Comparison of ENCODE assay signal across 20 cellular contexts in the genomic region with DNA sequence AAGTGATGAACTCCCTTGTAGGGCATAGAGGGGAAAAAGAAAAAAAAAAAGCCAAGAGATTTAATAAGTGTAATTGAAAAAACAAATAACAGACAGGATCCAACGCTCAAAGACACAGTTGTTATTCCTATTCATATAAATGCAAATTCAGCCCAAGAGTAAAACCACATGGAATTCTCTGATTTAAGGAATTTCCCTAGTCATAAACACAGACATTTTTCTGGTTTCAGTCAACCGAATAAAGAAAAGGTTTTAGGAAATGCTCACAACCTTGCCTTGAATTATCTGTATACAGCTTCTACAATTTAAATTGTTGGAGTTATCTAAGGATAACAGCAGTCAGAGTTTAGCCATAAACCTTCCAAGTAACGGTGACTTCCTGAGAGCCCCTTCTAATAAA.
DNase-seq lines count a peak whose midpoint lies in the region; ATAC-seq and TF ChIP-seq lines count a peak whose summit lies in the region.
"Had no signal": no experiment of that assay in that cellular context is flagged by ENCODE, and none has a peak within 500 bp of the region (broad histone marks: within the 10 kb centered on the region; RNA-seq: fewer than 3 reads in every experiment).

No MANE protein-coding gene starts in this region.

- TF ChIP-seq CTCF in GM23338 (conservative IDR thresholded peaks at IDR 0.05; ENCODE audit: low read depth in 2 of 2) (no peak), smooth muscle cell (IDR thresholded peaks at IDR 0.05; ENCODE audit: borderline replicate concordance, insufficient read depth, poor library complexity, severe bottlenecking) (no peak)

- no peaks in the 10 kb centered on the region for H3K9me3 Mint-ChIP-seq in GM23338
- H3K9me3 Mint-ChIP-seq: T-cell had no signal

- ATAC-seq in GM23338 = no peak
- ATAC-seq: Right ventricle myocardium inferior, SK-N-SH treated with all-trans-retinoic acid at 6 μM for 48 hours, T-cell had no signal

- in situ Hi-C loops in G401 (cut with HindIII; ENCODE audit: low sequenced_read_pairs) = no loop called here

- no peaks in the 10 kb centered on the region for H4K20me1 ChIP-seq in GM23338 (replicated peaks; ENCODE audit: insufficient read depth)
- H4K20me1 ChIP-seq in smooth muscle cell (ENCODE audit: low read depth) = no peaks in the 10 kb centered on the region

- no peak overlapping the region for H3K4me2 ChIP-seq in GM23338
- H3K4me2 ChIP-seq in smooth muscle cell = peak overlapping the region; percentile 29
- H3K4me2 ChIP-seq: KMS-11 had no signal

- H3K9me3 ChIP-seq in smooth muscle cell (replicated peaks; ENCODE audit: low read depth) = no peaks in the 10 kb centered on the region
- H3K9me3 ChIP-seq: Peyer's patch had no signal

- H3F3A ChIP-seq in GM23338 (replicated peaks; ENCODE audit: low read depth) = no peaks in the 10 kb centered on the region
- no peaks in the 10 kb centered on the region for H3F3A ChIP-seq in smooth muscle cell (ENCODE audit: low read depth)

- peaks cover 3% of the 10 kb centered on the region; the same call in 2 of the 3 replicates for H3K4me1 Mint-ChIP-seq in GM23338
- H3K4me1 Mint-ChIP-seq: CD14-positive monocyte, T-cell had no signal

- H3K4me3 ChIP-seq in GM23338 (no peak overlapping the region), smooth muscle cell (no peak overlapping the region)
- H3K4me3 ChIP-seq: Peyer's patch had no signal

- H3K36me3 Mint-ChIP-seq in GM23338 (ENCODE audit: low read depth) = no peaks in the 10 kb centered on the region
- H3K36me3 Mint-ChIP-seq: CD14-positive monocyte, T-cell had no signal

- no peak overlapping the region for H3K9ac ChIP-seq in smooth muscle cell (ENCODE audit: low read depth)
- H3K9ac ChIP-seq: KMS-11 had no signal

- H3K4me1 ChIP-seq in GM23338 (ENCODE audit: insufficient read depth) (peaks cover 5% of the 10 kb centered on the region; the same call in 1 of the 2 replicates), smooth muscle cell (ENCODE audit: low read depth) (no peaks in the 10 kb centered on the region)
- H3K4me1 ChIP-seq: Peyer's patch had no signal

- H2AFZ ChIP-seq in GM23338 = 0 out of 2 replicates have a peak overlapping the region, but pooled peaks have one; percentile 25
- H2AFZ ChIP-seq in smooth muscle cell (ENCODE audit: low read depth) = no peak overlapping the region

- H3K27ac Mint-ChIP-seq in GM23338 = no peak overlapping the region
- H3K27ac Mint-ChIP-seq: CD14-positive monocyte, T-cell had no signal

- no peak overlapping the region for H3K4me3 Mint-ChIP-seq in GM23338
- H3K4me3 Mint-ChIP-seq: CD14-positive monocyte, T-cell had no signal

- 41% methylated on average over 3 of the region's 3 CpGs for WGBS in smooth muscle cell (ENCODE audit: low lambda C conversion rate)

- no peaks in the 10 kb centered on the region for H3K27me3 ChIP-seq in GM23338 (ENCODE audit: insufficient read depth)
- no peaks in the 10 kb centered on the region for H3K27me3 ChIP-seq in smooth muscle cell (ENCODE audit: low read depth)
- H3K27me3 ChIP-seq: Peyer's patch had no signal

- H3K79me2 ChIP-seq in GM23338 (replicated peaks; ENCODE audit: insufficient read depth) = no peaks in the 10 kb centered on the region
- no peaks in the 10 kb centered on the region for H3K79me2 ChIP-seq in smooth muscle cell (ENCODE audit: low read depth)

- H3K9me2 ChIP-seq in GM23338 (ENCODE audit: insufficient read depth) = no peaks in the 10 kb centered on the region

- no peaks in the 10 kb centered on the region for H3K36me3 ChIP-seq in GM23338 (ENCODE audit: insufficient read depth)
- no peaks in the 10 kb centered on the region for H3K36me3 ChIP-seq in smooth muscle cell (ENCODE audit: low read depth)
- H3K36me3 ChIP-seq: Peyer's patch had no signal

- DNase-seq in GM23338 (ENCODE audit: low spot score) (no peak), RPMI7951 (ENCODE audit: low read depth) (peak; percentile 6), dedifferentiated amniotic fluid mesenchymal stem cell (ENCODE audit: extremely low spot score) (peak; percentile 35), smooth muscle cell (lab: John Stamatoyannopoulos, UW; ENCODE audit: unreplicated experiment) (no peak), SHP77 (lab: John Stamatoyannopoulos, UW) (no peak), NCI-H446 (lab: John Stamatoyannopoulos, UW) (no peak), G401 (ENCODE audit: low spot score) (no peak)
- DNase-seq: ACHN, DMS79, GDM1, NCI-H1436, NCI-H2029 treated with DMSO at 0.1 percent for 48 hours, NCI-H2171 treated with DMSO at 0.1 percent for 48 hours, NCI-H446 treated with DMSO at 0.1 percent for 48 hours, Peyer's patch, T-cell had no signal

- no peak overlapping the region for H3K27ac ChIP-seq in GM23338 (ENCODE audit: low read depth)
- H3K27ac ChIP-seq in smooth muscle cell (ENCODE audit: low read depth) = peak overlapping the region; percentile 5
- H3K27ac ChIP-seq: KMS-11, Peyer's patch had no signal

- H3K27me3 Mint-ChIP-seq in GM23338 (ENCODE audit: insufficient read depth, low read depth, poor library complexity) = no peaks in the 10 kb centered on the region
- H3K27me3 Mint-ChIP-seq: T-cell had no signal

TF ChIP-seq in GM23338, 12 proteins besides CTCF, POLR2A, EP300 and RAD21 (continues in another document):
- TF ChIP-seq ZNF331 (CRISPR knock-in tag; IDR thresholded peaks at IDR 0.05; ENCODE audit: low read depth) (no peak), NANOG (IDR thresholded peaks at IDR 0.05; ENCODE audit: borderline replicate concordance) (no peak), EZH2phosphoT487 (IDR thresholded peaks at IDR 0.05; ENCODE audit: unreplicated experiment) (no peak), STAT1 (IDR thresholded peaks at IDR 0.05; ENCODE audit: unreplicated experiment) (no peak), EZH2 (IDR thresholded peaks at IDR 0.05; ENCODE audit: low read depth, unreplicated experiment) (no peak), POLR2AphosphoS5 (IDR thresholded peaks at IDR 0.05; ENCODE audit: low read depth) (no peak), JUNB (IDR thresholded peaks at IDR 0.05; ENCODE audit: unreplicated experiment) (no peak), ZNF114 (CRISPR knock-in tag; IDR thresholded peaks at IDR 0.05) (no peak)
- TF ChIP-seq, protein P1, sequence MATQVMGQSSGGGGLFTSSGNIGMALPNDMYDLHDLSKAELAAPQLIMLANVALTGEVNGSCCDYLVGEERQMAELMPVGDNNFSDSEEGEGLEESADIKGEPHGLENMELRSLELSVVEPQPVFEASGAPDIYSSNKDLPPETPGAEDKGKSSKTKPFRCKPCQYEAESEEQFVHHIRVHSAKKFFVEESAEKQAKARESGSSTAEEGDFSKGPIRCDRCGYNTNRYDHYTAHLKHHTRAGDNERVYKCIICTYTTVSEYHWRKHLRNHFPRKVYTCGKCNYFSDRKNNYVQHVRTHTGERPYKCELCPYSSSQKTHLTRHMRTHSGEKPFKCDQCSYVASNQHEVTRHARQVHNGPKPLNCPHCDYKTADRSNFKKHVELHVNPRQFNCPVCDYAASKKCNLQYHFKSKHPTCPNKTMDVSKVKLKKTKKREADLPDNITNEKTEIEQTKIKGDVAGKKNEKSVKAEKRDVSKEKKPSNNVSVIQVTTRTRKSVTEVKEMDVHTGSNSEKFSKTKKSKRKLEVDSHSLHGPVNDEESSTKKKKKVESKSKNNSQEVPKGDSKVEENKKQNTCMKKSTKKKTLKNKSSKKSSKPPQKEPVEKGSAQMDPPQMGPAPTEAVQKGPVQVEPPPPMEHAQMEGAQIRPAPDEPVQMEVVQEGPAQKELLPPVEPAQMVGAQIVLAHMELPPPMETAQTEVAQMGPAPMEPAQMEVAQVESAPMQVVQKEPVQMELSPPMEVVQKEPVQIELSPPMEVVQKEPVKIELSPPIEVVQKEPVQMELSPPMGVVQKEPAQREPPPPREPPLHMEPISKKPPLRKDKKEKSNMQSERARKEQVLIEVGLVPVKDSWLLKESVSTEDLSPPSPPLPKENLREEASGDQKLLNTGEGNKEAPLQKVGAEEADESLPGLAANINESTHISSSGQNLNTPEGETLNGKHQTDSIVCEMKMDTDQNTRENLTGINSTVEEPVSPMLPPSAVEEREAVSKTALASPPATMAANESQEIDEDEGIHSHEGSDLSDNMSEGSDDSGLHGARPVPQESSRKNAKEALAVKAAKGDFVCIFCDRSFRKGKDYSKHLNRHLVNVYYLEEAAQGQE (IDR thresholded peaks at IDR 0.05; ENCODE audit: unreplicated experiment) = no peak

Comparison
In these comparisons a context has a peak if more than half of its experiments do, and no peak if none do; other contexts are left out.
1. DNase-seq: peak in RPMI7951 (single experiment) and dedifferentiated amniotic fluid mesenchymal stem cell (single experiment); none in GM23338 (single experiment), smooth muscle cell (single experiment), SHP77 (0 of 2), NCI-H446 (0 of 2) and G401 (single experiment).